In the genomic region with DNA sequence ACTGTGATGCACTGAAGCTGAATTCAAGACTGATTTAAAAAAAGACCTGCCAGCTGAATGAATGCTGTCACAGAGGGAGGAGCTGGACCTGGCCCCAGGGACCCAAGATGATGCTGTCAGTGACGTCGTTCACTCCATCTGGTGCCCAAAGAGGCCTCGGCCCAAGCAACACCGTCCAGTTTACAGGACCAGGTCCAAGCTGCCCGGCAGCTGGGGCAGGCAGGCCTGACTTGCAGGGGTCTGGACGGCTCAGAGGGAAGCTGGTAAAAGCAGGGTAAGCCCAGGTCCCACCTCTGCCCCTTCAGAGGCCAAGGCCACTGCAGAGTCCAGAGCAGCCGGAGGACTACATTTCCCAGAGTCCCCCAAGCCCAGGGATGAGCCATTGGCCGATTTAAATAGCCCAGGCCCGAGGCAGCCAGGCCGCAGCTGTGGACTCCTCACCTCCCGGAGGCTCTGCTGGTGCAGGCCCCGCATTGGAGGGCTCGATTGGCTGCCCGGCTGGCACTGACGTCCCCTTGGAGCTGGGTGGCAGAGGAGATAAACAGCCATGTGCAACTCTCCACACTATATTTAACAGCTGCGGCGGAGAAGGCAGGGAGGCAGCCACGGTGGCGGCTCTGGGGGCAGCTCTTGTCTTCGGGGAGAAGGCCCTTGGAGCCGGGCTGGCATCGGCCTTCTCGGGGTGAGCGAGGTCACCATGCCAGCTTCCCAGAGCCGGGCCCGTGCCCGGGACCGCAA, we compare ENCODE assay signal across 8 cellular contexts. TPM values are rescaled to one million over a fixed set of nuclear protein-coding genes. Genes with fewer than 3 reads are reported as not detected.
DNase-seq lines count a peak whose midpoint lies in the region; ATAC-seq and TF ChIP-seq lines count a peak whose summit lies in the region.

A gene (plus strand): TSS at position 423 of the 738 bp plus-strand sequence. CDS start 275 bp downstream, at position 698.

- H3K79me2 ChIP-seq in OCI-LY7 (ENCODE audit: insufficient read depth, low read depth, low read length) = no peaks in the 10 kb centered on the region

- H3K4me1 ChIP-seq in OCI-LY7 (ENCODE audit: insufficient read depth, low read length, poor library complexity, severe bottlenecking) (no peaks in the 10 kb centered on the region), esophagus squamous epithelium (peaks cover 0 to 19% (median 9%) of the 10 kb centered on the region in 3 donors)

- CTCF ChIA-PET in OCI-LY7 (lab: Charles Lee; ENCODE audit: unreplicated experiment) = no interaction called here

- H4K20me1 ChIP-seq in OCI-LY7 (ENCODE audit: insufficient read depth, low read length) = no peaks in the 10 kb centered on the region

- no peaks in the 10 kb centered on the region for H3K27me3 ChIP-seq in esophagus squamous epithelium

- no peaks in the 10 kb centered on the region for H3K9me2 ChIP-seq in OCI-LY7 (ENCODE audit: insufficient read depth, low read length)

- ATAC-seq in HG03025 (IDR thresholded peaks at IDR 0.05; ENCODE audit: low FRiP score, unreplicated experiment) = no peak

- H2AFZ ChIP-seq in OCI-LY7 (ENCODE audit: low read length) = peak within 1 kb of the TSS; percentile 35; the same call in 1 of the 2 replicates

- H3K4me2 ChIP-seq in OCI-LY7 (ENCODE audit: low read length) = no peak within 1 kb of the TSS

- H3K9me3 ChIP-seq in OCI-LY7 (ENCODE audit: low read length) = no peaks in the 10 kb centered on the region
- H3K9me3 ChIP-seq in esophagus squamous epithelium = no peaks in the 10 kb centered on the region

- H3K4me3 ChIP-seq in GM12865 (ENCODE audit: low read depth, low read length) = no peak within 1 kb of the TSS
- no peak within 1 kb of the TSS for H3K4me3 ChIP-seq in OCI-LY7 (ENCODE audit: low read depth, low read length, poor library complexity, severe bottlenecking)
- peak within 1 kb of the TSS; percentile 18 to 64 (median 46) for H3K4me3 ChIP-seq in esophagus squamous epithelium

- BruUV-seq in OCI-LY7 (replicated peaks; lab: Mats Ljungman, UMichigan) = no TSS peak

- POLR2A ChIA-PET in OCI-LY7 (lab: Charles Lee) = no interaction called here

- no peaks in the 10 kb centered on the region for H3K36me3 ChIP-seq in OCI-LY7 (ENCODE audit: insufficient read depth, low read length)
- H3K36me3 ChIP-seq in esophagus squamous epithelium = no peaks in the 10 kb centered on the region

- peak; percentile 29 for DNase-seq in GM12865 (ENCODE audit: low read depth)
- DNase-seq in OCI-LY7 (ENCODE audit: low spot score) = no peak
- DNase-seq in esophagus squamous epithelium (lab: John Stamatoyannopoulos, UW) = no peak
- DNase-seq in myocyte (ENCODE audit: low read depth) = peak; percentile 95
- DNase-seq in NCI-H1092 (lab: John Stamatoyannopoulos, UW) = no peak
- no peak for DNase-seq in SIG-M5 treated with dmso at 0.1 percent for 504 hours (lab: John Stamatoyannopoulos, UW; ENCODE audit: unreplicated experiment)
- DNase-seq in stimulated activated CD4-positive, alpha-beta T cell treated with anti-CD3 and anti-CD28 coated beads, Interleukin-1b, Interleukin-23, amount 100 ng/mL, for 48 hours = no peak

- TF ChIP-seq CTCF in GM12865 (IDR thresholded peaks at IDR 0.05; ENCODE audit: insufficient read depth, low read depth, low read length, missing control alignments) (no peak), OCI-LY7 (conservative IDR thresholded peaks at IDR 0.05; ENCODE audit: low read length) (no peak), esophagus squamous epithelium (IDR thresholded peaks at IDR 0.05) (no peak)

- intact Hi-C loops in OCI-LY7 (cut with micrococcal nuclease; ENCODE audit: unreplicated experiment) = no loop called here
- intact Hi-C loops in esophagus squamous epithelium (cut with DNase I) = no loop called here

- TF ChIP-seq POLR2A in esophagus squamous epithelium (IDR thresholded peaks at IDR 0.05) = no peak

- no CpG with 5 or more reads among the region's 28 CpGs for WGBS in esophagus squamous epithelium, 2 donors

- H3K27ac ChIP-seq in OCI-LY7 (ENCODE audit: low read depth, low read length, poor library complexity, severe bottlenecking) = no peak within 1 kb of the TSS
- H3K27ac ChIP-seq in esophagus squamous epithelium = peak within 1 kb of the TSS in 3 of 4 donors; percentile 49 to 77 (median 59)

RNA-seq across cellular contexts. Expression of the gene that starts here (rescaled TPM):
- 0.16 and 0.46 TPM in 2 replicates for total RNA-seq in OCI-LY7 (2014; rRNA removed; shearing (Covaris generic))
- total RNA-seq in OCI-LY7 (2022) = 0.11 and 0.28 TPM in 2 replicates
- total RNA-seq in esophagus squamous epithelium = 1 to 10 TPM in 1 of 4 donors, under 1 TPM in 2, not detected in 1; 0.40 to 2.9 (median 0.97) TPM
- 63.5 and 92.3 TPM in 2 replicates for total RNA-seq in myocyte
- 23.8 TPM for polyA plus RNA-seq in myocyte (2012)

Comparison
In these comparisons a context has a peak if more than half of its experiments do, and no peak if none do; other contexts are left out.
1. RNA of the gene that starts here (total RNA-seq): 63.5 to 92.3 TPM in myocyte; 0.40 to 2.9 TPM in esophagus squamous epithelium and 0.11 to 0.46 TPM in OCI-LY7; every median in the first group is over 10 times any median in the second.
2. DNase-seq: peak in GM12865 (single experiment) and myocyte (single experiment); none in OCI-LY7 (single experiment), esophagus squamous epithelium (single experiment), NCI-H1092 (single experiment), SIG-M5 treated with dmso at 0.1 percent for 504 hours (single experiment) and stimulated activated CD4-positive, alpha-beta T cell treated with anti-CD3 and anti-CD28 coated beads, Interleukin-1b, Interleukin-23, amount 100 ng/mL, for 48 hours (single experiment).
3. H3K4me3 ChIP-seq: peak in esophagus squamous epithelium (4 of 4); none in GM12865 (single experiment) and OCI-LY7 (single experiment).